Comparison of ENCODE assay signal across 17 cellular contexts in the genomic region with DNA sequence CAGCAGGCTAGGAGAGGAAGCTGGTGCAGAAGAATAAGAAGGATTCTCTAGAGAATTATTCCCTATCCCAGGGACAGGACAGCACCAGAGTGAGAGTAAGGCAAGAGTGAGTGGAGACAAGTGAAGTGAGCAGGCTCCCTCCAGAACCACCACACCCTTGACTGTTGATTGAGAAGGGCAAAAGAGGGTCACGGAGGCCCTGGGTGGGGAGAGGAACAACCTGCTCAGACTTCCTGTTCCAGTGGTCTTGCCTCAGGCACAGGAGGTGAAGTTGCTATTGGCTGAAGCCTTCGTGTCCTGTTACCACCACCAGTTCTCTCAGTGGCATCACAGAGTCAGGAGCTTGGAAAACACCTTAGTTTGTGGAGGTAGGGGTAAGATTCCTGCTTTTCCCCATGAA. TPM values are rescaled to one million over a fixed set of nuclear protein-coding genes. Genes with fewer than 3 reads are reported as not detected.
A peak's percentile ranks its signal among the peaks of the same experiment; 100 is the strongest.
DNase-seq lines count a peak whose midpoint lies in the region; ATAC-seq, FAIRE-seq and TF ChIP-seq lines count a peak whose summit lies in the region.
"Had no signal": no experiment of that assay in that cellular context is flagged by ENCODE, and none has a peak within 500 bp of the region (broad histone marks: within the 10 kb centered on the region; RNA-seq: fewer than 3 reads in every experiment).

No MANE protein-coding gene starts in this region.

- no peak overlapping the region for H3K56ac ChIP-seq in H1 (replicated peaks; ENCODE audit: insufficient read length, low read depth, low read length)

- no peak for TF ChIP-seq POLR2A in H1 (IDR thresholded peaks at IDR 0.05; ENCODE audit: control extremely low read depth in 1 of 2, low read depth in 2 of 2, low read length in 2 of 2)
- no peak for TF ChIP-seq POLR2A in transverse colon (IDR thresholded peaks at IDR 0.05)

- no peak for TF ChIP-seq EP300 in H1 (IDR thresholded peaks at IDR 0.05; ENCODE audit: borderline replicate concordance in 1 of 2, low read depth in 2 of 2, low read length in 2 of 2)
- TF ChIP-seq EP300 in transverse colon (IDR thresholded peaks at IDR 0.05; ENCODE audit: low read depth) = no peak

- H3K18ac ChIP-seq in H1 (ENCODE audit: extremely low read depth, low read length) = no peak overlapping the region

- no peak overlapping the region for H3K4me2 ChIP-seq in H1 (ENCODE audit: insufficient read depth in 1 of 2, low read depth in 2 of 2, low read length in 2 of 2)

- no peak overlapping the region for H2BK5ac ChIP-seq in H1 (ENCODE audit: low read depth, low read length)

- H3K4me1 ChIP-seq in H1 (replicated peaks in 1 of 4; ENCODE audit: control insufficient read depth in 3 of 4, insufficient read depth in 4 of 4, low read length in 3 of 4) (no peaks in the 10 kb centered on the region), transverse colon (peaks cover 0 to 31% (median 5%) of the 10 kb centered on the region in 4 donors)

- H3K23ac ChIP-seq in H1 (ENCODE audit: insufficient read length) = no peak overlapping the region

- TF ChIP-seq RAD21 in H1 (IDR thresholded peaks at IDR 0.05 in 1 of 2, conservative IDR thresholded peaks at IDR 0.05 in 1 of 2; ENCODE audit: low read depth in 2 of 2, low read length in 2 of 2) = no peak

- POLR2A ChIA-PET in H1 (lab: Charles Lee; ENCODE audit: partially characterized antibody) = no interaction called here

- no peak overlapping the region for H3K14ac ChIP-seq in H1 (ENCODE audit: insufficient read length)

- H3K9ac ChIP-seq in H1 (replicated peaks in 1 of 4; ENCODE audit: extremely low read depth in 1 of 4, low read depth in 3 of 4, low read length in 3 of 4) = no peak overlapping the region

- no peak overlapping the region for H3K4me3 ChIP-seq in H1 (ENCODE audit: extremely low read depth in 1 of 4, insufficient read depth in 2 of 4, low read depth in 3 of 4, low read length in 4 of 4)
- no peak overlapping the region for H3K4me3 ChIP-seq in transverse colon
- H3K4me3 ChIP-seq: stomach had no signal

- no peaks in the 10 kb centered on the region for H3K79me2 ChIP-seq in H1 (ENCODE audit: control insufficient read depth in 1 of 2, insufficient read depth in 2 of 2, low read length in 2 of 2)

- no peak overlapping the region for H4K5ac ChIP-seq in H1 (ENCODE audit: insufficient read length, low read depth, low read length)

- ATAC-seq in GM21786 (IDR thresholded peaks at IDR 0.05; ENCODE audit: unreplicated experiment) = no peak
- ATAC-seq: SK-N-SH treated with all-trans-retinoic acid at 6 μM for 48 hours had no signal

- peak overlapping the region; percentile 18; the same call in 1 of the 2 replicates for H2BK12ac ChIP-seq in H1 (ENCODE audit: low read depth, low read length)

- no peaks in the 10 kb centered on the region for H3K9me3 ChIP-seq in H1 (ENCODE audit: insufficient read depth in 2 of 2, low read depth in 1 of 2, low read length in 1 of 2)
- H3K9me3 ChIP-seq in transverse colon = no peaks in the 10 kb centered on the region
- H3K9me3 ChIP-seq: stomach had no signal

- no peak for FAIRE-seq in H1 (lab: Jason Lieb, UNC)

- no peak overlapping the region for H2AK5ac ChIP-seq in H1 (ENCODE audit: low read depth, low read length)

- DNase-seq in activated gamma-delta T cell treated with Interleukin-2 at 50 U/mL for 16 hours = peak; percentile 21
- DNase-seq in activated gamma-delta T cell (lab: John Stamatoyannopoulos, UW) = no peak
- DNase-seq in SKM-1 (lab: John Stamatoyannopoulos, UW; ENCODE audit: unreplicated experiment) = peak; percentile 69
- no peak for DNase-seq in H1 (ENCODE audit: low read depth in 1 of 2, low spot score in 2 of 2)
- DNase-seq in transverse colon = peak; percentile 22
- DNase-seq in ACHN = no peak
- DNase-seq in NCI-H2171 treated with DMSO at 0.1 percent for 48 hours (lab: John Stamatoyannopoulos, UW) = no peak
- DNase-seq: caudate nucleus, DMS53, HCEC 1CT, midbrain, NCI-H1105 treated with DMSO at 0.1 percent for 48 hours, stomach had no signal

- H3K27me3 ChIP-seq in H1 (replicated peaks in 1 of 4; ENCODE audit: control insufficient read depth in 3 of 4, extremely low read depth in 1 of 4, insufficient read depth in 3 of 4, low read length in 3 of 4) (no peaks in the 10 kb centered on the region), transverse colon (no peaks in the 10 kb centered on the region)
- H3K27me3 ChIP-seq: stomach had no signal

- WGBS in H1 (ENCODE audit: extremely low coverage in 1 of 2, insufficient coverage in 1 of 2, insufficient read length in 1 of 2, insufficient replicate concordance in 2 of 2, low coverage in 1 of 2, low lambda C conversion rate in 2 of 2, missing lambda C conversion rate in 1 of 2), 2 experiments = 76% methylated on average over 2 of the region's 2 CpGs; no CpG with 5 or more reads in 1 of the 2 experiments
- WGBS in transverse colon (ENCODE audit: low coverage in 1 of 2), 2 donors = 52% methylated on average over 2 of the region's 2 CpGs; no CpG with 5 or more reads in 1 of the 2 donors

- H4K20me1 ChIP-seq in H1 (replicated peaks in 1 of 2; ENCODE audit: control insufficient read depth in 1 of 2, insufficient read depth in 2 of 2, low read length in 2 of 2) = no peaks in the 10 kb centered on the region

- intact Hi-C loops in transverse colon (cut with DNase I; ENCODE audit: low total_unique reads) = no loop called here

- in situ Hi-C loops in transverse colon (cut with MboI; ENCODE audit: low pct_ligation_motif_present in 1 of 4, low pct_unique_long_range_greater_than_20kb in 1 of 4, low sequenced_read_pairs in 3 of 4) = no loop called here
- in situ Hi-C loops in ACHN (cut with HindIII; ENCODE audit: low pct_ligation_motif_present, low pct_unique_long_range_greater_than_20kb, low sequenced_read_pairs) = no loop called here

- H2AFZ ChIP-seq in H1 (ENCODE audit: low read length) = no peak overlapping the region

- CTCF ChIA-PET in H1 (lab: Charles Lee; ENCODE audit: partially characterized antibody) = interaction anchor here (0.7 to 1.8 kb wide), 2 partner anchors 45 to 1850 kb away, joined by 3 read pairs; no protein-coding TSS in a partner anchor

- H2BK120ac ChIP-seq in H1 (replicated peaks; ENCODE audit: low read depth, low read length) = no peak overlapping the region

- H4K8ac ChIP-seq in H1 (ENCODE audit: extremely low read depth, insufficient read depth, low read length) = peak overlapping the region; percentile 14; the same call in 1 of the 2 replicates

- no peak overlapping the region for H3K4ac ChIP-seq in H1 (replicated peaks; ENCODE audit: insufficient read length, low read depth, low read length)

- no peak overlapping the region for H2BK20ac ChIP-seq in H1 (ENCODE audit: low read length)

- H3K23me2 ChIP-seq in H1 (ENCODE audit: low read depth, low read length) = no peaks in the 10 kb centered on the region

- TF ChIP-seq CTCF in H1 (IDR thresholded peaks at IDR 0.05; ENCODE audit: control extremely low read depth in 1 of 3, insufficient read depth in 1 of 3, low read depth in 1 of 3, low read length in 3 of 3) (no peak), transverse colon (IDR thresholded peaks at IDR 0.05) (no peak)

- no peak overlapping the region for H3K27ac ChIP-seq in H1 (ENCODE audit: low read depth, low read length)
- H3K27ac ChIP-seq in transverse colon = no peak overlapping the region

- no peak overlapping the region for H2BK15ac ChIP-seq in H1 (ENCODE audit: low read length)

- H3K36me3 ChIP-seq in H1 (ENCODE audit: control insufficient read depth in 2 of 4, insufficient read depth in 4 of 4, low read length in 3 of 4) (no peaks in the 10 kb centered on the region), transverse colon (peaks cover 0 to 14% (median 0%) of the 10 kb centered on the region in 4 donors)

- H4K91ac ChIP-seq in H1 (replicated peaks; ENCODE audit: insufficient read length, low read length) = no peak overlapping the region

- no peaks in the 10 kb centered on the region for H3K79me1 ChIP-seq in H1 (ENCODE audit: low read depth, low read length)

TF ChIP-seq in H1, 55 proteins besides CTCF, POLR2A, EP300 and RAD21:
- TF ChIP-seq POLR2AphosphoS5 (IDR thresholded peaks at IDR 0.05; ENCODE audit: low read depth, low read length) (no peak), CBX5 (IDR thresholded peaks at IDR 0.05; ENCODE audit: low read depth, low read length) (no peak), HDAC6 (IDR thresholded peaks at IDR 0.05; ENCODE audit: low read depth, low read length) (no peak), SIN3A (conservative IDR thresholded peaks at IDR 0.05 in 1 of 2, IDR thresholded peaks at IDR 0.05 in 1 of 2; ENCODE audit: low read depth in 1 of 2, low read length in 2 of 2) (no peak), SP4 (IDR thresholded peaks at IDR 0.05; ENCODE audit: low read length) (no peak), SP1 (IDR thresholded peaks at IDR 0.05; ENCODE audit: low read depth, low read length) (no peak), POU5F1 (IDR thresholded peaks at IDR 0.05; ENCODE audit: low read depth, low read length) (no peak), KDM4A (IDR thresholded peaks at IDR 0.05; ENCODE audit: low read depth, low read length, severe bottlenecking) (no peak), EGR1 (IDR thresholded peaks at IDR 0.05; ENCODE audit: borderline replicate concordance, low read depth, low read length) (no peak), CEBPB (IDR thresholded peaks at IDR 0.05; ENCODE audit: low read depth, low read length) (no peak), KDM1A (IDR thresholded peaks at IDR 0.05; ENCODE audit: borderline replicate concordance, low read length) (no peak)
- TF ChIP-seq, protein P1, sequence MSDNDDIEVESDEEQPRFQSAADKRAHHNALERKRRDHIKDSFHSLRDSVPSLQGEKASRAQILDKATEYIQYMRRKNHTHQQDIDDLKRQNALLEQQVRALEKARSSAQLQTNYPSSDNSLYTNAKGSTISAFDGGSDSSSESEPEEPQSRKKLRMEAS (IDR thresholded peaks at IDR 0.05) = no peak

RNA-seq across cellular contexts. Expression of a gene that starts 51.7 kb away (rescaled TPM):
- not detected in 2 replicates for total RNA-seq in H1 (2021; fragmentation: NEBNext Ultra II Directional; extraction: Animal tissue kit (Norgen Biotek cat#: 25700))
- not detected in 2 replicates for polyA plus RNA-seq in H1 (2011; rRNA removed)
- not detected for polyA plus RNA-seq in H1 (2011; cell fraction: cytosol; rRNA removed)
- not detected for polyA plus RNA-seq in H1 (2011; cell fraction: nucleus; rRNA removed)
- not detected in 4 replicates for polyA plus RNA-seq in H1 (2012, experiment 1 of 2)
- not detected for polyA plus RNA-seq in H1 (2012, experiment 2 of 2)
- polyA plus RNA-seq in H1 (2013, experiment 1 of 2) = not detected
- polyA plus RNA-seq in H1 (2013, experiment 2 of 2) = 0.06 TPM
- polyA minus RNA-seq in H1 (2011; rRNA and poly(A)+ RNA removed) = not detected in 2 replicates
- not detected for polyA minus RNA-seq in H1 (2011; cell fraction: cytosol; rRNA and poly(A)+ RNA removed)
- not detected for polyA minus RNA-seq in H1 (2011; cell fraction: nucleus; rRNA and poly(A)+ RNA removed)
- total RNA-seq in transverse colon = 1 to 10 TPM in 3 of 4 donors, under 1 TPM in 1; 1.00 to 9.6 (median 7.2) TPM
- total RNA-seq: activated naive CD4-positive, alpha-beta T cell treated with anti-CD3 and anti-CD28 coated beads, Interleukin-2, amount 50 U/mL, for 72 hours; NCI-H460 had no signal

Comparison
In these comparisons a context has a peak if more than half of its experiments do, and no peak if none do; other contexts are left out.
1. DNase-seq: peak in activated gamma-delta T cell treated with Interleukin-2 at 50 U/mL for 16 hours (single experiment), SKM-1 (single experiment) and transverse colon (single experiment); none in activated gamma-delta T cell (single experiment), H1 (0 of 2), ACHN (single experiment) and NCI-H2171 treated with DMSO at 0.1 percent for 48 hours (single experiment).